1 cellular context compared by ENCODE assay signal in the genomic region with DNA sequence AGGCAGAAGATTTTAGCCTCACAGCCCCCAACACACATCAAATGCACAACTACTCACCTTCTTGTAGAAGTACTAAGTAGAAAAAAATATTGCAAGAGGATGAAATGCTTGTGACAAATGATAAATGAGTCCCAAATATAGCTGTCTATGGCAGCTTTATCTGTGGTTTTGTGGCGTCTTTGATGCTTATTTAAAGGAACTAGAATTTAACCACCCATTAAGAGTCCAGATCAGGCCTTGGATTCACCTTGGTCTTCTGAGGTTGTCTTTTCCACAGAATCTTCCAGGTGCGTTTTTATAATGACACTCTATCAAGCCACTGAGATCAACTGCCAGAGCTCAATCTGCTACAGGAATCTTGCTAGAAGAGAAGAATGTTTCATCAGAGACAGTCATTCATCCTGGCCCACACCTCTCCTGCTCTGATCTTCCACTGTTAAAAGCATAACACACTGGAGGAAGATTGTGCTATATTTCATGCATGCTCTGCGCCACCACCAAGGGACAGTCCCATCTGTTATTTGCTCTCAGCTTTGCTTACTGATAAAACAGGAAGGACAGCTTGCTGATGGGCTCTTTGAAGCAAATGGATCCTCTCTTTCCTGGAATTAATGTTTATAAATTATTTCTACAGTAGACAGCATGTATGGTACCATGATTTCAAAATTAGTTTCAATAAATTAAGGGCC.
TF ChIP-seq lines count a peak whose summit lies in the region.

No MANE protein-coding gene starts in this region.

TF ChIP-seq in HepG2, 621 proteins besides CTCF, POLR2A, EP300 and RAD21 (continued from another document and continues in another):
- TF ChIP-seq ZNF292 (CRISPR knock-in tag; IDR thresholded peaks at IDR 0.05; ENCODE audit: borderline replicate concordance, low read depth) (0 out of 2 replicates have a peak, but pooled peaks have one; percentile 74), ERF (CRISPR knock-in tag; IDR thresholded peaks at IDR 0.05) (no peak), ELF3 (CRISPR knock-in tag; IDR thresholded peaks at IDR 0.05) (peak; percentile 36; the same call in 1 of the 2 replicates), FOXA1 (IDR thresholded peaks at IDR 0.05) (no peak), FOXA1 (CRISPR knock-in tag; IDR thresholded peaks at IDR 0.05) (peak; percentile 70), ZNF776 (CRISPR knock-in tag; IDR thresholded peaks at IDR 0.05) (no peak), FOXP1 (IDR thresholded peaks at IDR 0.05) (no peak), FOXP1 (CRISPR knock-in tag; IDR thresholded peaks at IDR 0.05) (0 out of 2 replicates have a peak, but pooled peaks have one; percentile 11), MIXL1 (CRISPR knock-in tag; IDR thresholded peaks at IDR 0.05) (0 out of 2 replicates have a peak, but pooled peaks have one; percentile 20), CEBPG (CRISPR knock-in tag; IDR thresholded peaks at IDR 0.05) (peak; percentile 27; the same call in 1 of the 2 replicates), ZNF577 (CRISPR knock-in tag; IDR thresholded peaks at IDR 0.05; ENCODE audit: borderline replicate concordance, low read depth) (no peak), ZNF382 (CRISPR knock-in tag; IDR thresholded peaks at IDR 0.05; ENCODE audit: borderline replicate concordance) (no peak), ZNF839 (CRISPR knock-in tag; IDR thresholded peaks at IDR 0.05; ENCODE audit: borderline replicate concordance) (no peak), ZNF562 (CRISPR knock-in tag; IDR thresholded peaks at IDR 0.05; ENCODE audit: borderline replicate concordance) (no peak), REPIN1 (CRISPR knock-in tag; IDR thresholded peaks at IDR 0.05; ENCODE audit: borderline replicate concordance, low read depth) (0 out of 2 replicates have a peak, but pooled peaks have one; percentile 50), SOX6 (IDR thresholded peaks at IDR 0.05) (no peak), SOX6 (CRISPR knock-in tag; IDR thresholded peaks at IDR 0.05) (peak; percentile 63), ZBTB7B (CRISPR knock-in tag; IDR thresholded peaks at IDR 0.05) (no peak), SMYD3 (CRISPR knock-in tag; IDR thresholded peaks at IDR 0.05) (no peak), ZNF317 (CRISPR knock-in tag; IDR thresholded peaks at IDR 0.05) (peak; percentile 65; the same call in 1 of the 2 replicates), TGIF2 (CRISPR knock-in tag; IDR thresholded peaks at IDR 0.05) (no peak), POGZ (CRISPR knock-in tag; IDR thresholded peaks at IDR 0.05) (peak; percentile 57; the same call in 1 of the 2 replicates), ATF1 (CRISPR knock-in tag; IDR thresholded peaks at IDR 0.05) (no peak), U2AF2 (IDR thresholded peaks at IDR 0.05; ENCODE audit: low read depth, low read length) (no peak), AGO2 (optimal IDR thresholded peaks at IDR 0.05; ENCODE audit: low read depth, low read length) (no peak), ZNF724P (CRISPR knock-in tag; IDR thresholded peaks at IDR 0.05; ENCODE audit: borderline replicate concordance) (no peak), SMAD9 (CRISPR knock-in tag; IDR thresholded peaks at IDR 0.05) (no peak), SAP130 (CRISPR knock-in tag; IDR thresholded peaks at IDR 0.05; ENCODE audit: low read depth) (peak; percentile 51), ZNF12 (CRISPR knock-in tag; IDR thresholded peaks at IDR 0.05) (peak; percentile 46; the same call in 1 of the 2 replicates), ZFP41 (CRISPR knock-in tag; IDR thresholded peaks at IDR 0.05; ENCODE audit: borderline replicate concordance) (no peak), ZNF484 (CRISPR knock-in tag; IDR thresholded peaks at IDR 0.05; ENCODE audit: borderline replicate concordance, low read depth) (no peak), TCF7 (IDR thresholded peaks at IDR 0.05; ENCODE audit: low read depth) (peak; percentile 65; the same call in 1 of the 2 replicates), GFI1 (CRISPR knock-in tag; IDR thresholded peaks at IDR 0.05; ENCODE audit: borderline replicate concordance) (peak; percentile 57), AKAP8 (CRISPR knock-in tag; IDR thresholded peaks at IDR 0.05) (no peak), SSRP1 (CRISPR knock-in tag; IDR thresholded peaks at IDR 0.05) (no peak), ZNF260 (CRISPR knock-in tag; IDR thresholded peaks at IDR 0.05; ENCODE audit: borderline replicate concordance, low read depth) (no peak), CAMTA2 (CRISPR knock-in tag; IDR thresholded peaks at IDR 0.05; ENCODE audit: borderline replicate concordance) (no peak), ZNF333 (CRISPR knock-in tag; IDR thresholded peaks at IDR 0.05; ENCODE audit: borderline replicate concordance) (no peak)
- TF ChIP-seq, protein P1, sequence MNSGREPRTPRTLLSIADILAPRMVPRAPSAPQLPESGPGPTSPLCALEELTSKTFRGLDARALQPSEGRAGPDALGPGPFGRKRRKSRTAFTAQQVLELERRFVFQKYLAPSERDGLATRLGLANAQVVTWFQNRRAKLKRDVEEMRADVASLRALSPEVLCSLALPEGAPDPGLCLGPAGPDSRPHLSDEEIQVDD (CRISPR knock-in tag; IDR thresholded peaks at IDR 0.05; ENCODE audit: borderline replicate concordance): no peak
- TF ChIP-seq, protein P2, sequence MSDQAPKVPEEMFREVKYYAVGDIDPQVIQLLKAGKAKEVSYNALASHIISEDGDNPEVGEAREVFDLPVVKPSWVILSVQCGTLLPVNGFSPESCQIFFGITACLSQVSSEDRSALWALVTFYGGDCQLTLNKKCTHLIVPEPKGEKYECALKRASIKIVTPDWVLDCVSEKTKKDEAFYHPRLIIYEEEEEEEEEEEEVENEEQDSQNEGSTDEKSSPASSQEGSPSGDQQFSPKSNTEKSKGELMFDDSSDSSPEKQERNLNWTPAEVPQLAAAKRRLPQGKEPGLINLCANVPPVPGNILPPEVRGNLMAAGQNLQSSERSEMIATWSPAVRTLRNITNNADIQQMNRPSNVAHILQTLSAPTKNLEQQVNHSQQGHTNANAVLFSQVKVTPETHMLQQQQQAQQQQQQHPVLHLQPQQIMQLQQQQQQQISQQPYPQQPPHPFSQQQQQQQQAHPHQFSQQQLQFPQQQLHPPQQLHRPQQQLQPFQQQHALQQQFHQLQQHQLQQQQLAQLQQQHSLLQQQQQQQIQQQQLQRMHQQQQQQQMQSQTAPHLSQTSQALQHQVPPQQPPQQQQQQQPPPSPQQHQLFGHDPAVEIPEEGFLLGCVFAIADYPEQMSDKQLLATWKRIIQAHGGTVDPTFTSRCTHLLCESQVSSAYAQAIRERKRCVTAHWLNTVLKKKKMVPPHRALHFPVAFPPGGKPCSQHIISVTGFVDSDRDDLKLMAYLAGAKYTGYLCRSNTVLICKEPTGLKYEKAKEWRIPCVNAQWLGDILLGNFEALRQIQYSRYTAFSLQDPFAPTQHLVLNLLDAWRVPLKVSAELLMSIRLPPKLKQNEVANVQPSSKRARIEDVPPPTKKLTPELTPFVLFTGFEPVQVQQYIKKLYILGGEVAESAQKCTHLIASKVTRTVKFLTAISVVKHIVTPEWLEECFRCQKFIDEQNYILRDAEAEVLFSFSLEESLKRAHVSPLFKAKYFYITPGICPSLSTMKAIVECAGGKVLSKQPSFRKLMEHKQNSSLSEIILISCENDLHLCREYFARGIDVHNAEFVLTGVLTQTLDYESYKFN (CRISPR knock-in tag; conservative IDR thresholded peaks at IDR 0.05): peak; percentile 53; the same call in 1 of the 2 replicates
- TF ChIP-seq, protein P3, sequence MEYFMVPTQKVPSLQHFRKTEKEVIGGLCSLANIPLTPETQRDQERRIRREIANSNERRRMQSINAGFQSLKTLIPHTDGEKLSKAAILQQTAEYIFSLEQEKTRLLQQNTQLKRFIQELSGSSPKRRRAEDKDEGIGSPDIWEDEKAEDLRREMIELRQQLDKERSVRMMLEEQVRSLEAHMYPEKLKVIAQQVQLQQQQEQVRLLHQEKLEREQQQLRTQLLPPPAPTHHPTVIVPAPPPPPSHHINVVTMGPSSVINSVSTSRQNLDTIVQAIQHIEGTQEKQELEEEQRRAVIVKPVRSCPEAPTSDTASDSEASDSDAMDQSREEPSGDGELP (IDR thresholded peaks at IDR 0.05; ENCODE audit: borderline replicate concordance, low read depth): peak; percentile 42; the same call in 1 of the 2 replicates
- TF ChIP-seq, protein P4, sequence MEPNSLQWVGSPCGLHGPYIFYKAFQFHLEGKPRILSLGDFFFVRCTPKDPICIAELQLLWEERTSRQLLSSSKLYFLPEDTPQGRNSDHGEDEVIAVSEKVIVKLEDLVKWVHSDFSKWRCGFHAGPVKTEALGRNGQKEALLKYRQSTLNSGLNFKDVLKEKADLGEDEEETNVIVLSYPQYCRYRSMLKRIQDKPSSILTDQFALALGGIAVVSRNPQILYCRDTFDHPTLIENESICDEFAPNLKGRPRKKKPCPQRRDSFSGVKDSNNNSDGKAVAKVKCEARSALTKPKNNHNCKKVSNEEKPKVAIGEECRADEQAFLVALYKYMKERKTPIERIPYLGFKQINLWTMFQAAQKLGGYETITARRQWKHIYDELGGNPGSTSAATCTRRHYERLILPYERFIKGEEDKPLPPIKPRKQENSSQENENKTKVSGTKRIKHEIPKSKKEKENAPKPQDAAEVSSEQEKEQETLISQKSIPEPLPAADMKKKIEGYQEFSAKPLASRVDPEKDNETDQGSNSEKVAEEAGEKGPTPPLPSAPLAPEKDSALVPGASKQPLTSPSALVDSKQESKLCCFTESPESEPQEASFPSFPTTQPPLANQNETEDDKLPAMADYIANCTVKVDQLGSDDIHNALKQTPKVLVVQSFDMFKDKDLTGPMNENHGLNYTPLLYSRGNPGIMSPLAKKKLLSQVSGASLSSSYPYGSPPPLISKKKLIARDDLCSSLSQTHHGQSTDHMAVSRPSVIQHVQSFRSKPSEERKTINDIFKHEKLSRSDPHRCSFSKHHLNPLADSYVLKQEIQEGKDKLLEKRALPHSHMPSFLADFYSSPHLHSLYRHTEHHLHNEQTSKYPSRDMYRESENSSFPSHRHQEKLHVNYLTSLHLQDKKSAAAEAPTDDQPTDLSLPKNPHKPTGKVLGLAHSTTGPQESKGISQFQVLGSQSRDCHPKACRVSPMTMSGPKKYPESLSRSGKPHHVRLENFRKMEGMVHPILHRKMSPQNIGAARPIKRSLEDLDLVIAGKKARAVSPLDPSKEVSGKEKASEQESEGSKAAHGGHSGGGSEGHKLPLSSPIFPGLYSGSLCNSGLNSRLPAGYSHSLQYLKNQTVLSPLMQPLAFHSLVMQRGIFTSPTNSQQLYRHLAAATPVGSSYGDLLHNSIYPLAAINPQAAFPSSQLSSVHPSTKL (CRISPR knock-in tag; IDR thresholded peaks at IDR 0.05): peak; percentile 51
- TF ChIP-seq, protein P5, sequence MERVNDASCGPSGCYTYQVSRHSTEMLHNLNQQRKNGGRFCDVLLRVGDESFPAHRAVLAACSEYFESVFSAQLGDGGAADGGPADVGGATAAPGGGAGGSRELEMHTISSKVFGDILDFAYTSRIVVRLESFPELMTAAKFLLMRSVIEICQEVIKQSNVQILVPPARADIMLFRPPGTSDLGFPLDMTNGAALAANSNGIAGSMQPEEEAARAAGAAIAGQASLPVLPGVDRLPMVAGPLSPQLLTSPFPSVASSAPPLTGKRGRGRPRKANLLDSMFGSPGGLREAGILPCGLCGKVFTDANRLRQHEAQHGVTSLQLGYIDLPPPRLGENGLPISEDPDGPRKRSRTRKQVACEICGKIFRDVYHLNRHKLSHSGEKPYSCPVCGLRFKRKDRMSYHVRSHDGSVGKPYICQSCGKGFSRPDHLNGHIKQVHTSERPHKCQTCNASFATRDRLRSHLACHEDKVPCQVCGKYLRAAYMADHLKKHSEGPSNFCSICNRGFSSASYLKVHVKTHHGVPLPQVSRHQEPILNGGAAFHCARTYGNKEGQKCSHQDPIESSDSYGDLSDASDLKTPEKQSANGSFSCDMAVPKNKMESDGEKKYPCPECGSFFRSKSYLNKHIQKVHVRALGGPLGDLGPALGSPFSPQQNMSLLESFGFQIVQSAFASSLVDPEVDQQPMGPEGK (CRISPR knock-in tag; IDR thresholded peaks at IDR 0.05): 0 out of 2 replicates have a peak, but pooled peaks have one; percentile 26
- TF ChIP-seq, protein P6, sequence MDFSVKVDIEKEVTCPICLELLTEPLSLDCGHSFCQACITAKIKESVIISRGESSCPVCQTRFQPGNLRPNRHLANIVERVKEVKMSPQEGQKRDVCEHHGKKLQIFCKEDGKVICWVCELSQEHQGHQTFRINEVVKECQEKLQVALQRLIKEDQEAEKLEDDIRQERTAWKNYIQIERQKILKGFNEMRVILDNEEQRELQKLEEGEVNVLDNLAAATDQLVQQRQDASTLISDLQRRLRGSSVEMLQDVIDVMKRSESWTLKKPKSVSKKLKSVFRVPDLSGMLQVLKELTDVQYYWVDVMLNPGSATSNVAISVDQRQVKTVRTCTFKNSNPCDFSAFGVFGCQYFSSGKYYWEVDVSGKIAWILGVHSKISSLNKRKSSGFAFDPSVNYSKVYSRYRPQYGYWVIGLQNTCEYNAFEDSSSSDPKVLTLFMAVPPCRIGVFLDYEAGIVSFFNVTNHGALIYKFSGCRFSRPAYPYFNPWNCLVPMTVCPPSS (IDR thresholded peaks at IDR 0.05): no peak
- TF ChIP-seq, protein P7, sequence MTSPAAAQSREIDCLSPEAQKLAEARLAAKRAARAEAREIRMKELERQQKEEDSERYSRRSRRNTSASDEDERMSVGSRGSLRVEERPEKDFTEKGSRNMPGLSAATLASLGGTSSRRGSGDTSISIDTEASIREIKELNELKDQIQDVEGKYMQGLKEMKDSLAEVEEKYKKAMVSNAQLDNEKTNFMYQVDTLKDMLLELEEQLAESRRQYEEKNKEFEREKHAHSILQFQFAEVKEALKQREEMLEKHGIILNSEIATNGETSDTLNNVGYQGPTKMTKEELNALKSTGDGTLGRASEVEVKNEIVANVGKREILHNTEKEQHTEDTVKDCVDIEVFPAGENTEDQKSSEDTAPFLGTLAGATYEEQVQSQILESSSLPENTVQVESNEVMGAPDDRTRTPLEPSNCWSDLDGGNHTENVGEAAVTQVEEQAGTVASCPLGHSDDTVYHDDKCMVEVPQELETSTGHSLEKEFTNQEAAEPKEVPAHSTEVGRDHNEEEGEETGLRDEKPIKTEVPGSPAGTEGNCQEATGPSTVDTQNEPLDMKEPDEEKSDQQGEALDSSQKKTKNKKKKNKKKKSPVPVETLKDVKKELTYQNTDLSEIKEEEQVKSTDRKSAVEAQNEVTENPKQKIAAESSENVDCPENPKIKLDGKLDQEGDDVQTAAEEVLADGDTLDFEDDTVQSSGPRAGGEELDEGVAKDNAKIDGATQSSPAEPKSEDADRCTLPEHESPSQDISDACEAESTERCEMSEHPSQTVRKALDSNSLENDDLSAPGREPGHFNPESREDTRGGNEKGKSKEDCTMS (CRISPR knock-in tag; conservative IDR thresholded peaks at IDR 0.05): no peak
- TF ChIP-seq, protein P8, sequence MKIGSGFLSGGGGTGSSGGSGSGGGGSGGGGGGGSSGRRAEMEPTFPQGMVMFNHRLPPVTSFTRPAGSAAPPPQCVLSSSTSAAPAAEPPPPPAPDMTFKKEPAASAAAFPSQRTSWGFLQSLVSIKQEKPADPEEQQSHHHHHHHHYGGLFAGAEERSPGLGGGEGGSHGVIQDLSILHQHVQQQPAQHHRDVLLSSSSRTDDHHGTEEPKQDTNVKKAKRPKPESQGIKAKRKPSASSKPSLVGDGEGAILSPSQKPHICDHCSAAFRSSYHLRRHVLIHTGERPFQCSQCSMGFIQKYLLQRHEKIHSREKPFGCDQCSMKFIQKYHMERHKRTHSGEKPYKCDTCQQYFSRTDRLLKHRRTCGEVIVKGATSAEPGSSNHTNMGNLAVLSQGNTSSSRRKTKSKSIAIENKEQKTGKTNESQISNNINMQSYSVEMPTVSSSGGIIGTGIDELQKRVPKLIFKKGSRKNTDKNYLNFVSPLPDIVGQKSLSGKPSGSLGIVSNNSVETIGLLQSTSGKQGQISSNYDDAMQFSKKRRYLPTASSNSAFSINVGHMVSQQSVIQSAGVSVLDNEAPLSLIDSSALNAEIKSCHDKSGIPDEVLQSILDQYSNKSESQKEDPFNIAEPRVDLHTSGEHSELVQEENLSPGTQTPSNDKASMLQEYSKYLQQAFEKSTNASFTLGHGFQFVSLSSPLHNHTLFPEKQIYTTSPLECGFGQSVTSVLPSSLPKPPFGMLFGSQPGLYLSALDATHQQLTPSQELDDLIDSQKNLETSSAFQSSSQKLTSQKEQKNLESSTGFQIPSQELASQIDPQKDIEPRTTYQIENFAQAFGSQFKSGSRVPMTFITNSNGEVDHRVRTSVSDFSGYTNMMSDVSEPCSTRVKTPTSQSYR (CRISPR knock-in tag; IDR thresholded peaks at IDR 0.05; ENCODE audit: borderline replicate concordance): no peak
